Comparison of ENCODE assay signal across 8 cellular contexts in genomic region chr19:7862413-7862951, GRCh38. TPM values are rescaled to one million over a fixed set of nuclear protein-coding genes. Genes with fewer than 3 reads are reported as not detected.
DNase-seq lines count a peak whose midpoint lies in the region; ATAC-seq and TF ChIP-seq lines count a peak whose summit lies in the region.

No MANE protein-coding gene starts in this region.

- peak overlapping the region; percentile 28 for H3K4me3 ChIP-seq in BE2C (ENCODE audit: low read depth, low read length)
- peak overlapping the region; percentile 46 for H3K4me3 ChIP-seq in rectal smooth muscle tissue (ENCODE audit: low read length)

- H3K27me3 Mint-ChIP-seq in activated T-helper 1 cell treated with anti-CD3 and anti-CD28 coated beads, Interleukin-12 subunit alpha, Interleukin-12 subunit beta, Interleukin-2, Interleukin-4 antibody, amounts not matched to agents 30 ng/mL and 10 ng/mL and 1 ng/mL, durations not matched to agents 14 hours and 24 hours and 36 hours (ENCODE audit: insufficient read depth): peaks cover 24% of the 10 kb centered on the region

- no peaks in the 10 kb centered on the region for H3K36me3 Mint-ChIP-seq in activated T-helper 1 cell treated with anti-CD3 and anti-CD28 coated beads, Interleukin-12 subunit alpha, Interleukin-12 subunit beta, Interleukin-2, Interleukin-4 antibody, amounts not matched to agents 30 ng/mL and 10 ng/mL and 1 ng/mL, durations not matched to agents 14 hours and 24 hours and 36 hours (ENCODE audit: low read depth)

- H3K27me3 ChIP-seq in BE2C (no peaks in the 10 kb centered on the region), foreskin keratinocyte (peaks cover 37% of the 10 kb centered on the region), rectal smooth muscle tissue (ENCODE audit: control insufficient read depth, insufficient read depth, low read length) (peaks cover 40% of the 10 kb centered on the region)

- DNase-seq in BE2C: peak; percentile 97
- DNase-seq in NCI-H1105 treated with DMSO at 0.1 percent for 48 hours (lab: John Stamatoyannopoulos, UW): peak; percentile 56
- DNase-seq in activated T-helper 1 cell treated with anti-CD3 and anti-CD28 coated beads, Interleukin-12 subunit alpha, Interleukin-12 subunit beta, Interleukin-2, Interleukin-4 antibody, amounts not matched to agents 30 ng/mL and 10 ng/mL and 1 ng/mL, durations not matched to agents 14 hours and 24 hours and 36 hours (ENCODE audit: low spot score): peak; percentile 58
- peak in 1 of 2 donors; percentile 41 for DNase-seq in foreskin keratinocyte
- DNase-seq in putamen (ENCODE audit: low spot score): no peak

- peak overlapping the region; percentile 33 for H3K4me3 Mint-ChIP-seq in activated T-helper 1 cell treated with anti-CD3 and anti-CD28 coated beads, Interleukin-12 subunit alpha, Interleukin-12 subunit beta, Interleukin-2, Interleukin-4 antibody, amounts not matched to agents 30 ng/mL and 10 ng/mL and 1 ng/mL, durations not matched to agents 14 hours and 24 hours and 36 hours

- H3K4me1 Mint-ChIP-seq in activated T-helper 1 cell treated with anti-CD3 and anti-CD28 coated beads, Interleukin-12 subunit alpha, Interleukin-12 subunit beta, Interleukin-2, Interleukin-4 antibody, amounts not matched to agents 30 ng/mL and 10 ng/mL and 1 ng/mL, durations not matched to agents 14 hours and 24 hours and 36 hours (ENCODE audit: low read depth): peaks cover 7% of the 10 kb centered on the region

- H3K9me3 ChIP-seq in BE2C: no peaks in the 10 kb centered on the region

- H3K36me3 ChIP-seq in BE2C (no peaks in the 10 kb centered on the region), rectal smooth muscle tissue (ENCODE audit: control insufficient read depth, insufficient read depth, low read length) (no peaks in the 10 kb centered on the region)

- no peak overlapping the region for H3K9ac ChIP-seq in rectal smooth muscle tissue (ENCODE audit: low read length)

- H3K9me3 Mint-ChIP-seq in activated T-helper 1 cell treated with anti-CD3 and anti-CD28 coated beads, Interleukin-12 subunit alpha, Interleukin-12 subunit beta, Interleukin-2, Interleukin-4 antibody, amounts not matched to agents 30 ng/mL and 10 ng/mL and 1 ng/mL, durations not matched to agents 14 hours and 24 hours and 36 hours: no peaks in the 10 kb centered on the region

- intact Hi-C loops in activated T-helper 1 cell treated with anti-CD3 and anti-CD28 coated beads, Interleukin-12 subunit alpha, Interleukin-12 subunit beta, Interleukin-2, Interleukin-4 antibody, amounts not matched to agents 30 ng/mL and 10 ng/mL and 1 ng/mL, durations not matched to agents 14 hours and 24 hours and 36 hours (cut with micrococcal nuclease): loop anchor here (1.0 kb wide), 2 partner anchors 8 to 33 kb away; no protein-coding TSS in a partner anchor

- TF ChIP-seq CTCF in BE2C (IDR thresholded peaks at IDR 0.05; ENCODE audit: low read depth, low read length) (no peak), foreskin keratinocyte (conservative IDR thresholded peaks at IDR 0.05) (no peak)

- peak; percentile 43 for ATAC-seq in foreskin keratinocyte
- ATAC-seq in GM21576 (IDR thresholded peaks at IDR 0.05; ENCODE audit: unreplicated experiment): no peak
- no peak for ATAC-seq in HG02759 (IDR thresholded peaks at IDR 0.05; ENCODE audit: unreplicated experiment)

- H3K4me1 ChIP-seq in BE2C (peaks cover 7% of the 10 kb centered on the region; the same call in 1 of the 2 replicates), foreskin keratinocyte (no peaks in the 10 kb centered on the region), rectal smooth muscle tissue (ENCODE audit: control insufficient read depth, insufficient read depth, low read length) (peaks cover 4% of the 10 kb centered on the region)

- no peak overlapping the region for H3K27ac Mint-ChIP-seq in activated T-helper 1 cell treated with anti-CD3 and anti-CD28 coated beads, Interleukin-12 subunit alpha, Interleukin-12 subunit beta, Interleukin-2, Interleukin-4 antibody, amounts not matched to agents 30 ng/mL and 10 ng/mL and 1 ng/mL, durations not matched to agents 14 hours and 24 hours and 36 hours

- no peak overlapping the region for H3K27ac ChIP-seq in foreskin keratinocyte
- no peak overlapping the region for H3K27ac ChIP-seq in rectal smooth muscle tissue (ENCODE audit: low read depth, low read length)

RNA-seq across cellular contexts. Expression of gene PRR36, which starts 11.7 kb away (rescaled TPM):
- polyA plus RNA-seq in BE2C (2012; ENCODE audit: insufficient read depth, insufficient read length, low read depth): 5.3 TPM
- 0.05 and 0.17 TPM in 2 replicates for total RNA-seq in activated T-helper 1 cell treated with anti-CD3 and anti-CD28 coated beads, Interleukin-12 subunit alpha, Interleukin-12 subunit beta, Interleukin-2, Interleukin-4 antibody, amounts not matched to agents 30 ng/mL and 10 ng/mL and 1 ng/mL, durations not matched to agents 14 hours and 24 hours and 36 hours
- total RNA-seq in foreskin keratinocyte: 0.03 TPM in 1 of 2 replicates, not detected in the other
- 0.02 and 0.03 TPM in 2 replicates for polyA plus RNA-seq in foreskin keratinocyte

RNA-seq across cellular contexts. Expression of gene LRRC8E, which starts 25.8 kb away (rescaled TPM):
- polyA plus RNA-seq in BE2C (2012; ENCODE audit: insufficient read depth, insufficient read length, low read depth): 0.45 TPM
- not detected in 2 replicates for total RNA-seq in activated T-helper 1 cell treated with anti-CD3 and anti-CD28 coated beads, Interleukin-12 subunit alpha, Interleukin-12 subunit beta, Interleukin-2, Interleukin-4 antibody, amounts not matched to agents 30 ng/mL and 10 ng/mL and 1 ng/mL, durations not matched to agents 14 hours and 24 hours and 36 hours
- total RNA-seq in foreskin keratinocyte: 8.2 and 10.6 TPM in 2 replicates
- 4.6 and 5.7 TPM in 2 replicates for polyA plus RNA-seq in foreskin keratinocyte

RNA-seq across cellular contexts. Expression of gene EVI5L, which starts 32.5 kb away (rescaled TPM):
- 22.4 TPM for polyA plus RNA-seq in BE2C (2012; ENCODE audit: insufficient read depth, insufficient read length, low read depth)
- total RNA-seq in activated T-helper 1 cell treated with anti-CD3 and anti-CD28 coated beads, Interleukin-12 subunit alpha, Interleukin-12 subunit beta, Interleukin-2, Interleukin-4 antibody, amounts not matched to agents 30 ng/mL and 10 ng/mL and 1 ng/mL, durations not matched to agents 14 hours and 24 hours and 36 hours: 4.4 TPM in 2 replicates
- 11.4 and 13.7 TPM in 2 replicates for total RNA-seq in foreskin keratinocyte
- polyA plus RNA-seq in foreskin keratinocyte: 9.8 and 11.5 TPM in 2 replicates

RNA-seq across cellular contexts. Expression of gene MAP2K7, which starts 41.2 kb away (rescaled TPM):
- 86.4 TPM for polyA plus RNA-seq in BE2C (2012; ENCODE audit: insufficient read depth, insufficient read length, low read depth)
- total RNA-seq in activated T-helper 1 cell treated with anti-CD3 and anti-CD28 coated beads, Interleukin-12 subunit alpha, Interleukin-12 subunit beta, Interleukin-2, Interleukin-4 antibody, amounts not matched to agents 30 ng/mL and 10 ng/mL and 1 ng/mL, durations not matched to agents 14 hours and 24 hours and 36 hours: 47.6 and 51.9 TPM in 2 replicates
- 12.7 and 13.5 TPM in 2 replicates for total RNA-seq in foreskin keratinocyte
- 15.6 and 18.3 TPM in 2 replicates for polyA plus RNA-seq in foreskin keratinocyte

RNA-seq across cellular contexts. Expression of gene TGFBR3L, which starts 52.1 kb away (rescaled TPM):
- polyA plus RNA-seq in BE2C (2012; ENCODE audit: insufficient read depth, insufficient read length, low read depth): 20.0 TPM
- 6.9 and 7.5 TPM in 2 replicates for total RNA-seq in activated T-helper 1 cell treated with anti-CD3 and anti-CD28 coated beads, Interleukin-12 subunit alpha, Interleukin-12 subunit beta, Interleukin-2, Interleukin-4 antibody, amounts not matched to agents 30 ng/mL and 10 ng/mL and 1 ng/mL, durations not matched to agents 14 hours and 24 hours and 36 hours
- 2.1 and 2.5 TPM in 2 replicates for total RNA-seq in foreskin keratinocyte
- 3.6 and 5.0 TPM in 2 replicates for polyA plus RNA-seq in foreskin keratinocyte
